ENCODE assay signal across 26 cellular contexts in the genomic region with DNA sequence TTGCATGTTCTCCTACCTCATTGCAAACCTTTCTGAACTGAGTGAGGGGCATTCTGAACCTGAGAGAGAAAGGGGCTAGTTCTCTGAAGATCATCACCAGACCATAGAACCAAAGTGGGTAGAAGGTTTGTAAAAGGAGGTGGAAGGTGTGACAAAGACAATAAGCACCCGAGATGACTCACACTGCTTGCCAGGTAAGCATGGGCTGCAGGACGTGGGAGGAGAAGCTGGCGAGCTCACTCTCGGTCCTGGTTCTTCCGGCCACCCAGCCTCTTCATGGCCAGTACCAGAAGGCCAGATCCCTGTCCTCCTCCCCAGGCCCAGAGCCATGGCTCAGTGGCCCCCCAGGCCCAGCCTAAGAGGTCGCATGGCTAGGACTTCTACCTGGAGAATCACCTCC.
DNase-seq lines count a peak whose midpoint lies in the region; ATAC-seq, FAIRE-seq and TF ChIP-seq lines count a peak whose summit lies in the region.
"Had no signal": no experiment of that assay in that cellular context is flagged by ENCODE, and none has a peak within 500 bp of the region (broad histone marks: within the 10 kb centered on the region; RNA-seq: fewer than 3 reads in every experiment).

No MANE protein-coding gene starts in this region.

- no peaks in the 10 kb centered on the region for H3K4me1 Mint-ChIP-seq in CD4-positive, alpha-beta T cell (ENCODE audit: low read depth)
- H3K4me1 Mint-ChIP-seq: activated naive CD8-positive, alpha-beta T cell treated with anti-CD3 and anti-CD28 coated beads, Interleukin-2, amount 50 U/mL, for 24 hours had no signal

- no peaks in the 10 kb centered on the region for H3K9me1 ChIP-seq in keratinocyte (ENCODE audit: control insufficient read depth, extremely low read depth, insufficient read depth, low read length)

- DNase-seq in LoVo (ENCODE audit: low spot score) (peak; percentile 56), mammary epithelial cell (peak; percentile 67), keratinocyte (ENCODE audit: low read depth, low spot score) (no peak), urothelium cell line (ENCODE audit: low spot score) (peak; percentile 73), right cardiac atrium (no peak), NCI-H524 treated with DMSO at 0.1 percent for 48 hours (lab: John Stamatoyannopoulos, UW) (no peak)
- no peak for DNase-seq in CD4-positive, alpha-beta T cell
- DNase-seq: activated CD4-positive, alpha-beta T cell treated with anti-CD3 and anti-CD28 coated beads for 48 hours; activated naive CD8-positive, alpha-beta T cell treated with anti-CD3 and anti-CD28 coated beads, Interleukin-2, amount 50 U/mL, for 24 hours; activated T-cell treated with anti-CD3 and anti-CD28 coated beads, Interleukin-2, amount 50 U/mL, for 1 hour; cerebellar nuclear complex; glutamatergic neuron; IMR-90; NCI-H1092; NCI-H2029; NCI-H2227 treated with DMSO at 0.1 percent for 48 hours; NCI-H774; stimulated activated CD4-positive, alpha-beta T cell treated with anti-CD3 and anti-CD28 coated beads, Interleukin-12 subunit alpha, Interleukin-12 subunit beta, amount 100 ng/mL, for 4 hours; stimulated activated CD4-positive, alpha-beta T cell treated with anti-CD3 and anti-CD28 coated beads, Interleukin-4, amount 100 ng/mL, for 1 hour had no signal

- H4K20me1 ChIP-seq in mammary epithelial cell (ENCODE audit: insufficient read depth, low read length), result no peaks in the 10 kb centered on the region
- no peaks in the 10 kb centered on the region for H4K20me1 ChIP-seq in keratinocyte (ENCODE audit: control insufficient read depth, extremely low read depth, insufficient read depth, low read length)

- H3K4me2 ChIP-seq in mammary epithelial cell (ENCODE audit: insufficient read depth, low read depth, low read length) (peak overlapping the region; percentile 53), keratinocyte (ENCODE audit: control insufficient read depth, extremely low read depth, insufficient read depth, low read depth, low read length) (no peak overlapping the region)

- H2AFZ ChIP-seq in mammary epithelial cell (ENCODE audit: low read depth, low read length) (peak overlapping the region; percentile 77), keratinocyte (ENCODE audit: control insufficient read depth, low read length) (peak overlapping the region; percentile 51)
- H2AFZ ChIP-seq: parathyroid adenoma had no signal

- FAIRE-seq in keratinocyte (lab: Jason Lieb, UNC) (peak; percentile 99), urothelium cell line (lab: Jason Lieb, UNC) (peak; percentile 46)
- FAIRE-seq: GM12878 had no signal

- no peak overlapping the region for H3K27ac Mint-ChIP-seq in CD4-positive, alpha-beta T cell
- H3K27ac Mint-ChIP-seq: activated naive CD8-positive, alpha-beta T cell treated with anti-CD3 and anti-CD28 coated beads, Interleukin-2, amount 50 U/mL, for 24 hours; T-helper 1 cell treated with Interleukin-12 subunit alpha and Interleukin-12 subunit beta and Interleukin-4 antibody, amounts not matched to agents 30 μg/mL and 1 μg/mL, for 36 hours had no signal

- in situ Hi-C loops in mammary epithelial cell (cut with MboI; ENCODE audit: low sequenced_read_pairs in 2 of 2), result no loop called here

- intact Hi-C loops in mammary epithelial cell (cut with micrococcal nuclease) (no loop called here), right cardiac atrium (cut with DNase I) (no loop called here)
- intact Hi-C loops in CD4-positive, alpha-beta T cell (cut with DNase I, micrococcal nuclease), result no loop called here

- H3K4me3 Mint-ChIP-seq in CD4-positive, alpha-beta T cell, result no peak overlapping the region
- H3K4me3 Mint-ChIP-seq: activated naive CD8-positive, alpha-beta T cell treated with anti-CD3 and anti-CD28 coated beads, Interleukin-2, amount 50 U/mL, for 24 hours; neural crest cell; T-helper 1 cell treated with Interleukin-12 subunit alpha and Interleukin-12 subunit beta and Interleukin-4 antibody, amounts not matched to agents 30 μg/mL and 1 μg/mL, for 36 hours had no signal

- 21% methylated on average over 6 of the region's 6 CpGs for WGBS in mammary epithelial cell (ENCODE audit: low coverage, missing lambda C conversion rate)
- WGBS in right cardiac atrium, result 81% methylated on average over 6 of the region's 6 CpGs

- dilution Hi-C loops in mammary epithelial cell (cut with HindIII; ENCODE audit: low sequenced_read_pairs) (no loop called here), keratinocyte (cut with MboI; ENCODE audit: extremely low pct_ligation_motif_present, low sequenced_read_pairs) (no loop called here)

- no peak for ATAC-seq in right cardiac atrium
- ATAC-seq in CD4-positive, alpha-beta T cell (ENCODE audit: poor library complexity), result no peak
- ATAC-seq: activated naive CD8-positive, alpha-beta T cell treated with anti-CD3 and anti-CD28 coated beads, Interleukin-2, amount 50 U/mL, for 24 hours had no signal

- peaks cover 14% of the 10 kb centered on the region for H3K27me3 Mint-ChIP-seq in CD4-positive, alpha-beta T cell

- H3K36me3 Mint-ChIP-seq in CD4-positive, alpha-beta T cell (ENCODE audit: low read depth), result no peaks in the 10 kb centered on the region

- no peak for TF ChIP-seq CTCF in mammary epithelial cell (conservative IDR thresholded peaks at IDR 0.05 in 1 of 2, IDR thresholded peaks at IDR 0.05 in 1 of 2; ENCODE audit: extremely low read depth in 1 of 2, insufficient read depth in 1 of 2, low read depth in 1 of 2, low read length in 2 of 2)
- TF ChIP-seq CTCF in keratinocyte (optimal IDR thresholded peaks at IDR 0.05 in 1 of 3, IDR thresholded peaks at IDR 0.05 in 1 of 3, conservative IDR thresholded peaks at IDR 0.05 in 1 of 3; ENCODE audit: extremely low read depth in 1 of 3, insufficient read depth in 2 of 3, low read length in 3 of 3), result no peak
- no peak for TF ChIP-seq CTCF in CD4-positive, alpha-beta T cell (IDR thresholded peaks at IDR 0.05)

- no peak overlapping the region for H3K4me3 ChIP-seq in mammary epithelial cell (replicated peaks in 1 of 3; ENCODE audit: insufficient read depth in 1 of 3, low read depth in 2 of 3, low read length in 3 of 3)
- H3K4me3 ChIP-seq in keratinocyte (ENCODE audit: control insufficient read depth in 2 of 3, extremely low read depth in 1 of 3, insufficient read depth in 2 of 3, low read depth in 1 of 3, low read length in 3 of 3), result no peak overlapping the region
- H3K4me3 ChIP-seq in right cardiac atrium (ENCODE audit: low read length), result no peak overlapping the region
- H3K4me3 ChIP-seq: GM12878, right atrium auricular region, SK-N-MC had no signal

- H3K9ac ChIP-seq in mammary epithelial cell (ENCODE audit: insufficient read depth, low read length) (no peak overlapping the region), keratinocyte (ENCODE audit: control insufficient read depth, extremely low read depth, insufficient read depth, low read length) (no peak overlapping the region)
- H3K9ac ChIP-seq: parathyroid adenoma had no signal

- CTCF ChIA-PET in mammary epithelial cell (lab: Charles Lee; ENCODE audit: low non-redundant PET), result no interaction called here
- CTCF ChIA-PET in CD4-positive, alpha-beta T cell (lab: Charles Lee), result no interaction called here

- POLR2A ChIA-PET in CD4-positive, alpha-beta T cell (lab: Charles Lee), result no interaction called here

- H3K9me3 ChIP-seq in mammary epithelial cell (replicated peaks; ENCODE audit: insufficient read depth, low read length), result no peaks in the 10 kb centered on the region
- no peaks in the 10 kb centered on the region for H3K9me3 ChIP-seq in keratinocyte (ENCODE audit: control insufficient read depth, low read depth, low read length)
- no peaks in the 10 kb centered on the region for H3K9me3 ChIP-seq in right cardiac atrium (ENCODE audit: control insufficient read depth, low read length)
- no peaks in the 10 kb centered on the region for H3K9me3 ChIP-seq in CD4-positive, alpha-beta T cell (ENCODE audit: control insufficient read depth, low read length)
- H3K9me3 ChIP-seq: right atrium auricular region had no signal

- H3K27ac ChIP-seq in mammary epithelial cell (ENCODE audit: insufficient read depth, low read depth, low read length), result no peak overlapping the region
- no peak overlapping the region for H3K27ac ChIP-seq in keratinocyte (ENCODE audit: control insufficient read depth, insufficient read depth, low read length)
- no peak overlapping the region for H3K27ac ChIP-seq in right cardiac atrium (ENCODE audit: low read length)
- no peak overlapping the region for H3K27ac ChIP-seq in CD4-positive, alpha-beta T cell (ENCODE audit: low read depth, low read length)
- H3K27ac ChIP-seq: C4-2B, parathyroid adenoma, right atrium auricular region, SK-N-MC had no signal

- H3K27me3 ChIP-seq in mammary epithelial cell (ENCODE audit: insufficient read depth, low read length), result no peaks in the 10 kb centered on the region
- peaks cover 3% of the 10 kb centered on the region for H3K27me3 ChIP-seq in keratinocyte (ENCODE audit: control insufficient read depth, extremely low read depth, insufficient read depth, low read length)
- H3K27me3 ChIP-seq in right cardiac atrium (ENCODE audit: control insufficient read depth, insufficient read depth), result no peaks in the 10 kb centered on the region
- peaks cover 14% of the 10 kb centered on the region for H3K27me3 ChIP-seq in CD4-positive, alpha-beta T cell (ENCODE audit: control insufficient read depth, insufficient read depth, low read length)

- H3K4me1 ChIP-seq in mammary epithelial cell (ENCODE audit: insufficient read depth, low read length), result peaks cover 15% of the 10 kb centered on the region
- peaks cover 14% of the 10 kb centered on the region for H3K4me1 ChIP-seq in keratinocyte (ENCODE audit: control insufficient read depth, extremely low read depth, insufficient read depth, low read length)
- H3K4me1 ChIP-seq in right cardiac atrium (ENCODE audit: control insufficient read depth, insufficient read depth, low read length), result no peaks in the 10 kb centered on the region
- H3K4me1 ChIP-seq: parathyroid adenoma, right atrium auricular region had no signal

- H3K79me2 ChIP-seq in mammary epithelial cell (ENCODE audit: insufficient read depth, low read length), result no peaks in the 10 kb centered on the region
- no peaks in the 10 kb centered on the region for H3K79me2 ChIP-seq in keratinocyte (ENCODE audit: control insufficient read depth, insufficient read depth, low read length)
- H3K79me2 ChIP-seq: parathyroid adenoma had no signal

- H3K36me3 ChIP-seq in mammary epithelial cell (ENCODE audit: insufficient read depth, low read length) (no peaks in the 10 kb centered on the region), keratinocyte (ENCODE audit: control insufficient read depth in 2 of 2, extremely low read depth in 1 of 2, insufficient read depth in 2 of 2, low read length in 2 of 2) (no peaks in the 10 kb centered on the region)
- H3K36me3 ChIP-seq: right atrium auricular region had no signal

- BruUV-seq in mammary epithelial cell (replicated peaks; lab: Mats Ljungman, UMichigan), result no TSS peak

- no peaks in the 10 kb centered on the region for H3K9me3 Mint-ChIP-seq in CD4-positive, alpha-beta T cell
- H3K9me3 Mint-ChIP-seq: activated naive CD8-positive, alpha-beta T cell treated with anti-CD3 and anti-CD28 coated beads, Interleukin-2, amount 50 U/mL, for 24 hours; neural crest cell; T-helper 1 cell treated with Interleukin-12 subunit alpha and Interleukin-12 subunit beta and Interleukin-4 antibody, amounts not matched to agents 30 μg/mL and 1 μg/mL, for 36 hours had no signal

Comparison
In these comparisons a context has a peak if more than half of its experiments do, and no peak if none do; other contexts are left out.
1. DNase-seq: peak in LoVo (single experiment), mammary epithelial cell (single experiment) and urothelium cell line (single experiment); none in keratinocyte (single experiment), right cardiac atrium (0 of 3), NCI-H524 treated with DMSO at 0.1 percent for 48 hours (single experiment) and CD4-positive, alpha-beta T cell (0 of 10).